21 cellular contexts compared by ENCODE assay signal in genomic region chr9:72982161-72982799, GRCh38. TPM values are rescaled to one million over a fixed set of nuclear protein-coding genes. Genes with fewer than 3 reads are reported as not detected.
DNase-seq lines count a peak whose midpoint lies in the region; ATAC-seq, FAIRE-seq and TF ChIP-seq lines count a peak whose summit lies in the region.
"Had no signal": no experiment of that assay in that cellular context is flagged by ENCODE, and none has a peak within 500 bp of the region (broad histone marks: within the 10 kb centered on the region; RNA-seq: fewer than 3 reads in every experiment).

No MANE protein-coding gene starts in this region.

- no peak overlapping the region for H2BK12ac ChIP-seq in trophoblast cell (ENCODE audit: low read length)

- no peak overlapping the region for H3K27ac ChIP-seq in trophoblast cell (ENCODE audit: low read depth, low read length)
- H3K27ac ChIP-seq: cardiac muscle cell, upper lobe of left lung had no signal

- no peak overlapping the region for H3K4ac ChIP-seq in trophoblast cell (ENCODE audit: low read depth, low read length)

- no peak overlapping the region for H4K8ac ChIP-seq in trophoblast cell (ENCODE audit: low read depth, low read length)

- no peak overlapping the region for H3K23ac ChIP-seq in trophoblast cell (ENCODE audit: low read length)

- no peaks in the 10 kb centered on the region for H3K36me3 ChIP-seq in trophoblast cell (ENCODE audit: control insufficient read depth in 1 of 2, insufficient read depth in 2 of 2, low read length in 2 of 2)
- H3K36me3 ChIP-seq: cardiac muscle cell, upper lobe of left lung had no signal

- H3K14ac ChIP-seq in trophoblast cell (ENCODE audit: low read length) = no peak overlapping the region

- no peaks in the 10 kb centered on the region for H3K9me3 ChIP-seq in trophoblast cell (ENCODE audit: insufficient read depth, low read depth, low read length)
- H3K9me3 ChIP-seq: upper lobe of left lung had no signal

- peaks cover 5% of the 10 kb centered on the region for H3K79me1 ChIP-seq in trophoblast cell (ENCODE audit: low read length)

- no peaks in the 10 kb centered on the region for H3K79me2 ChIP-seq in trophoblast cell (ENCODE audit: control insufficient read depth, insufficient read depth, low read length, poor library complexity)

- no peak overlapping the region for H2BK120ac ChIP-seq in trophoblast cell (ENCODE audit: insufficient read depth, low read length, poor library complexity)

- H3K27me3 ChIP-seq in trophoblast cell (ENCODE audit: insufficient read depth, low read length) = no peaks in the 10 kb centered on the region
- H3K27me3 ChIP-seq: cardiac muscle cell, upper lobe of left lung had no signal

- no peak overlapping the region for H2AFZ ChIP-seq in trophoblast cell (ENCODE audit: insufficient read depth, low read length, poor library complexity)

- H3K18ac ChIP-seq in trophoblast cell (ENCODE audit: low read length) = no peak overlapping the region

- H3K9ac ChIP-seq in trophoblast cell (ENCODE audit: low read length) = no peak overlapping the region

- H4K12ac ChIP-seq in trophoblast cell (ENCODE audit: low read depth, low read length) = no peak overlapping the region

- no peak for FAIRE-seq in RCC 7860 (lab: Jason Lieb, UNC)

- H2AK5ac ChIP-seq in trophoblast cell (ENCODE audit: low read length) = no peak overlapping the region

- DNase-seq in ELR (ENCODE audit: low read depth) (peak; percentile 5), RCC 7860 (ENCODE audit: low spot score) (peak; percentile 53), fibroblast of mammary gland (ENCODE audit: low read depth) (peak; percentile 10), trophoblast cell (peak; percentile 78 to 93), superior temporal gyrus (ENCODE audit: extremely low spot score) (no peak)
- no peak for DNase-seq in activated naive CD4-positive, alpha-beta T cell treated with anti-CD3 and anti-CD28 coated beads, Interleukin-2, amount 50 U/mL, for 16 hours
- DNase-seq: activated CD4-positive, alpha-beta T cell treated with anti-CD3 and anti-CD28 coated beads, Interleukin-2, amount 50 U/mL, for 1 hour; activated CD8-positive, alpha-beta memory T cell treated with anti-CD3 and anti-CD28 coated beads, Interleukin-2, amount 50 U/mL, for 4 hours; activated naive CD8-positive, alpha-beta T cell treated with anti-CD3 and anti-CD28 coated beads, Interleukin-2, amount 10 ng/mL, durations not matched to agents 7 days and 5 days; dermis blood vessel endothelial cell; hippocampal formation; islet precursor cell; natural killer cell; NCI-H146; NCI-H524 treated with DMSO at 0.1 percent for 48 hours; posterior cingulate gyrus; stimulated activated naive CD8-positive, alpha-beta T cell treated with anti-CD3 and anti-CD28 coated beads, Interleukin-15, Interleukin-2, amounts not matched to agents 100 U/mL and 50 U/mL, for 24 hours; upper lobe of left lung had no signal

- peaks cover 3 to 5% of the 10 kb centered on the region in 2 experiments for H3K4me1 ChIP-seq in trophoblast cell (ENCODE audit: control insufficient read depth in 1 of 2, insufficient read depth in 2 of 2, low read length in 2 of 2)

- ATAC-seq in GM21529 (IDR thresholded peaks at IDR 0.05; ENCODE audit: unreplicated experiment) (no peak), HG03457 (IDR thresholded peaks at IDR 0.05; ENCODE audit: unreplicated experiment) (no peak)
- ATAC-seq: natural killer cell; stimulated activated naive CD8-positive, alpha-beta T cell treated with anti-CD3 and anti-CD28 coated beads, Interleukin-15, Interleukin-2, amounts not matched to agents 100 U/mL and 50 U/mL, for 24 hours had no signal

- H3K4me2 ChIP-seq in trophoblast cell (ENCODE audit: low read length) = no peak overlapping the region

- H4K91ac ChIP-seq in trophoblast cell (ENCODE audit: low read depth, low read length) = no peak overlapping the region

- TF ChIP-seq CTCF in fibroblast of mammary gland (conservative IDR thresholded peaks at IDR 0.05; ENCODE audit: control insufficient read depth, insufficient read depth, low read depth, low read length) = no peak

- H2BK5ac ChIP-seq in trophoblast cell (ENCODE audit: low read depth, low read length, poor library complexity) = no peak overlapping the region

- WGBS in trophoblast cell (ENCODE audit: extremely low coverage, insufficient coverage, insufficient read length) = no CpG with 5 or more reads among the region's 5 CpGs

- H3K4me3 ChIP-seq in fibroblast of mammary gland (ENCODE audit: control insufficient read depth, low read depth, low read length) = no peak overlapping the region
- H3K4me3 ChIP-seq in trophoblast cell (ENCODE audit: low read depth, low read length) = no peak overlapping the region
- H3K4me3 ChIP-seq: cardiac muscle cell, upper lobe of left lung had no signal

RNA-seq across cellular contexts. Expression of gene ALDH1A1, which starts 29.4 kb away (rescaled TPM):
- polyA plus RNA-seq in trophoblast cell (2013) = 0.25 and 0.28 TPM in 2 replicates

Comparison
In these comparisons a context has a peak if more than half of its experiments do, and no peak if none do; other contexts are left out.
1. DNase-seq: peak in ELR (single experiment), RCC 7860 (single experiment), fibroblast of mammary gland (single experiment) and trophoblast cell (2 of 2); none in activated naive CD4-positive, alpha-beta T cell treated with anti-CD3 and anti-CD28 coated beads, Interleukin-2, amount 50 U/mL, for 16 hours (single experiment) and superior temporal gyrus (single experiment).